In genomic region chr6:161866570-161866969, GRCh38 we compare ENCODE assay signal across 24 cellular contexts.
DNase-seq lines count a peak whose midpoint lies in the region; ATAC-seq and TF ChIP-seq lines count a peak whose summit lies in the region.
"Had no signal": no experiment of that assay in that cellular context is flagged by ENCODE, and none has a peak within 500 bp of the region (broad histone marks: within the 10 kb centered on the region; RNA-seq: fewer than 3 reads in every experiment).

No MANE protein-coding gene starts in this region.

- H3K27me3 Mint-ChIP-seq in activated T-cell treated with anti-CD3 and anti-CD28 coated beads, Interleukin-2, amount 50 U/mL, for 72 hours (ENCODE audit: low read depth): no peaks in the 10 kb centered on the region
- H3K27me3 Mint-ChIP-seq: B cell; CD4-positive, alpha-beta T cell had no signal

- in situ Hi-C loops in transverse colon (cut with MboI; ENCODE audit: low pct_ligation_motif_present in 1 of 4, low pct_unique_long_range_greater_than_20kb in 1 of 4, low sequenced_read_pairs in 3 of 4): no loop called here

- H3K4me1 Mint-ChIP-seq in activated T-cell treated with anti-CD3 and anti-CD28 coated beads, Interleukin-2, amount 50 U/mL, for 72 hours (ENCODE audit: low read depth): no peaks in the 10 kb centered on the region
- H3K4me1 Mint-ChIP-seq: B cell had no signal

- no peaks in the 10 kb centered on the region for H3K79me2 ChIP-seq in trophoblast cell (ENCODE audit: control insufficient read depth, insufficient read depth, low read length, poor library complexity)

- no peaks in the 10 kb centered on the region for H3K27me3 ChIP-seq in colonic mucosa
- no peaks in the 10 kb centered on the region for H3K27me3 ChIP-seq in trophoblast cell (ENCODE audit: insufficient read depth, low read length)
- H3K27me3 ChIP-seq in transverse colon: no peaks in the 10 kb centered on the region
- H3K27me3 ChIP-seq: BLaER1 treated with 17β-estradiol and CSF1 and Interleukin-3, amounts not matched to agents 10 nM and 100 nM had no signal

- no peak overlapping the region for H3K18ac ChIP-seq in trophoblast cell (ENCODE audit: low read length)

- DNase-seq in colonic mucosa (peak; percentile 66), left colon (peak; percentile 9 to 46), trophoblast cell (no peak), transverse colon (peak; percentile 42), AG08396 (ENCODE audit: low spot score) (no peak)
- no peak for DNase-seq in activated T-cell treated with anti-CD3 and anti-CD28 coated beads, Interleukin-2, amount 50 U/mL, for 72 hours
- DNase-seq: 8988T; ACHN; AML-193; Caco-2; Calu3; CD4-positive, alpha-beta T cell; CD8-positive, alpha-beta T cell; DMS153; DMS53; DMS79; DND-41; EL; GDM1 had no signal

- H2AK5ac ChIP-seq in trophoblast cell (ENCODE audit: low read length): no peak overlapping the region

- H3K9ac ChIP-seq in colonic mucosa (ENCODE audit: low read depth in 2 of 2, low read length in 2 of 2) (no peak overlapping the region), trophoblast cell (ENCODE audit: low read length) (peak overlapping the region; percentile 10)
- H3K9ac ChIP-seq: BLaER1 treated with 17β-estradiol and CSF1 and Interleukin-3, amounts not matched to agents 10 nM and 100 nM had no signal

- no peaks in the 10 kb centered on the region for H3K36me3 Mint-ChIP-seq in activated T-cell treated with anti-CD3 and anti-CD28 coated beads, Interleukin-2, amount 50 U/mL, for 72 hours (ENCODE audit: insufficient read depth in 2 of 2)
- H3K36me3 Mint-ChIP-seq: CD8-positive, alpha-beta T cell had no signal

- no peak for TF ChIP-seq POLR2A in transverse colon (IDR thresholded peaks at IDR 0.05)

- H3K4me1 ChIP-seq in colonic mucosa: no peaks in the 10 kb centered on the region
- H3K4me1 ChIP-seq in trophoblast cell (ENCODE audit: control insufficient read depth in 1 of 2, insufficient read depth in 2 of 2, low read length in 2 of 2): no peaks in the 10 kb centered on the region
- H3K4me1 ChIP-seq in transverse colon: peaks cover 0 to 12% (median 4%) of the 10 kb centered on the region in 4 donors
- H3K4me1 ChIP-seq: BLaER1 treated with 17β-estradiol and CSF1 and Interleukin-3, amounts not matched to agents 10 nM and 100 nM; Caco-2 had no signal

- no peak overlapping the region for H3K4me3 Mint-ChIP-seq in activated T-cell treated with anti-CD3 and anti-CD28 coated beads, Interleukin-2, amount 50 U/mL, for 72 hours
- H3K4me3 Mint-ChIP-seq: B cell; CD4-positive, alpha-beta T cell; CD8-positive, alpha-beta T cell had no signal

- no peak overlapping the region for H3K4me3 ChIP-seq in colonic mucosa
- no peak overlapping the region for H3K4me3 ChIP-seq in trophoblast cell (ENCODE audit: low read depth, low read length)
- H3K4me3 ChIP-seq in transverse colon: no peak overlapping the region
- H3K4me3 ChIP-seq: BLaER1 treated with 17β-estradiol and CSF1 and Interleukin-3, amounts not matched to agents 10 nM and 100 nM; GM12878 had no signal

- H2BK5ac ChIP-seq in trophoblast cell (ENCODE audit: low read depth, low read length, poor library complexity): no peak overlapping the region

- no peak overlapping the region for H2BK12ac ChIP-seq in trophoblast cell (ENCODE audit: low read length)

- no peak overlapping the region for H3K27ac Mint-ChIP-seq in activated T-cell treated with anti-CD3 and anti-CD28 coated beads, Interleukin-2, amount 50 U/mL, for 72 hours
- H3K27ac Mint-ChIP-seq: B cell; CD4-positive, alpha-beta T cell; CD8-positive, alpha-beta T cell had no signal

- no peak for TF ChIP-seq EP300 in transverse colon (IDR thresholded peaks at IDR 0.05; ENCODE audit: low read depth)

- H3K4me2 ChIP-seq in trophoblast cell (ENCODE audit: low read length): no peak overlapping the region
- H3K4me2 ChIP-seq: BLaER1 treated with 17β-estradiol and CSF1 and Interleukin-3, amounts not matched to agents 10 nM and 100 nM had no signal

- H3K79me1 ChIP-seq in trophoblast cell (ENCODE audit: low read length): no peaks in the 10 kb centered on the region

- H3K36me3 ChIP-seq in colonic mucosa (no peaks in the 10 kb centered on the region), trophoblast cell (ENCODE audit: control insufficient read depth in 1 of 2, insufficient read depth in 2 of 2, low read length in 2 of 2) (no peaks in the 10 kb centered on the region), transverse colon (no peaks in the 10 kb centered on the region)
- H3K36me3 ChIP-seq: BLaER1 treated with 17β-estradiol and CSF1 and Interleukin-3, amounts not matched to agents 10 nM and 100 nM had no signal

- H3K27ac ChIP-seq in colonic mucosa (no peak overlapping the region), trophoblast cell (ENCODE audit: low read depth, low read length) (no peak overlapping the region), transverse colon (peak overlapping the region in 2 of 4 donors; percentile 28 to 30)
- H3K27ac ChIP-seq: BLaER1 treated with 17β-estradiol and CSF1 and Interleukin-3, amounts not matched to agents 10 nM and 100 nM; C4-2B had no signal

- H3K23ac ChIP-seq in trophoblast cell (ENCODE audit: low read length): no peak overlapping the region

- WGBS in trophoblast cell (ENCODE audit: extremely low coverage, insufficient coverage, insufficient read length): no CpG with 5 or more reads among the region's 3 CpGs
- WGBS in transverse colon (ENCODE audit: low coverage in 1 of 2), 2 donors: 50 to 73% methylated on average over 3 of the region's 3 CpGs

- H4K8ac ChIP-seq in trophoblast cell (ENCODE audit: low read depth, low read length): no peak overlapping the region

- H2AFZ ChIP-seq in trophoblast cell (ENCODE audit: insufficient read depth, low read length, poor library complexity): no peak overlapping the region

- ATAC-seq in left colon (peak; percentile 100), HG02798 (IDR thresholded peaks at IDR 0.05; ENCODE audit: poor library complexity, unreplicated experiment) (no peak)
- ATAC-seq in activated T-cell treated with anti-CD3 and anti-CD28 coated beads, Interleukin-2, amount 50 U/mL, for 72 hours (replicated peaks in 1 of 2): no peak
- ATAC-seq: CD8-positive, alpha-beta T cell; GM12878 had no signal

- no peak overlapping the region for H3K14ac ChIP-seq in trophoblast cell (ENCODE audit: low read length)

- H3K9me3 ChIP-seq in colonic mucosa (no peaks in the 10 kb centered on the region), trophoblast cell (ENCODE audit: insufficient read depth, low read depth, low read length) (no peaks in the 10 kb centered on the region), transverse colon (no peaks in the 10 kb centered on the region)
- H3K9me3 ChIP-seq: BLaER1 treated with 17β-estradiol and CSF1 and Interleukin-3, amounts not matched to agents 10 nM and 100 nM; Caco-2 had no signal

- intact Hi-C loops in colonic mucosa (cut with DNase I) (no loop called here), left colon (cut with DNase I, micrococcal nuclease) (no loop called here), transverse colon (cut with DNase I; ENCODE audit: low total_unique reads) (no loop called here)

- no peak overlapping the region for H2BK120ac ChIP-seq in trophoblast cell (ENCODE audit: insufficient read depth, low read length, poor library complexity)

- H4K12ac ChIP-seq in trophoblast cell (ENCODE audit: low read depth, low read length): no peak overlapping the region

- H3K4ac ChIP-seq in trophoblast cell (ENCODE audit: low read depth, low read length): no peak overlapping the region

- H4K91ac ChIP-seq in trophoblast cell (ENCODE audit: low read depth, low read length): no peak overlapping the region

- H3K9me3 Mint-ChIP-seq in activated T-cell treated with anti-CD3 and anti-CD28 coated beads, Interleukin-2, amount 50 U/mL, for 72 hours: peaks cover 0 to 4% of the 10 kb centered on the region in 2 donors
- H3K9me3 Mint-ChIP-seq: CD8-positive, alpha-beta T cell had no signal

- no peak for TF ChIP-seq CTCF in colonic mucosa (IDR thresholded peaks at IDR 0.05)
- TF ChIP-seq CTCF in transverse colon (IDR thresholded peaks at IDR 0.05): no peak

Comparison
In these comparisons a context has a peak if more than half of its experiments do, and no peak if none do; other contexts are left out.
1. DNase-seq: peak in colonic mucosa (single experiment), left colon (2 of 2) and transverse colon (single experiment); none in trophoblast cell (0 of 2), activated T-cell treated with anti-CD3 and anti-CD28 coated beads, Interleukin-2, amount 50 U/mL, for 72 hours (0 of 2) and AG08396 (single experiment).